Comparison of ENCODE assay signal across 1 cellular context in the genomic region with DNA sequence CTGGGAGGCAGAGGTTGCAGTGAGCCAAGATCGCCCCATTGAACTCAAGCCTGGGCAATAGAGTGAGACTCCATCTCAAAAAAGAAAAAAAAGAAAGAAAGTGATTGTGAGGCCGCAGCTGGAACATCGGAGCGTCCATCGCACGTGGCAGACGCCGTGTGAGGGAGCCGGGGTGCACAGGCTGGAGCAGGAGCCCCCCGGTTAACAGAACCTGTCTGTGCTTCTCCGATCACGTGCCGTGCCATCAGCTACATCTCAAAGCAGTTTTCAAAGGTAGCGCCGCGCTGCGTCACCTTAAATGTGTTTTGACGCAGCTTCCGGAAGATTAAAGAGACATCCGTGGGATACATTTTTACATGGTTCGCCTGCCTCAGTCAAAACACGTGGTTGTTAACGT.
TF ChIP-seq lines count a peak whose summit lies in the region.

No MANE protein-coding gene starts in this region.

TF ChIP-seq in K562, 482 proteins besides CTCF, POLR2A, EP300 and RAD21:
- TF ChIP-seq ZC3H8 (IDR thresholded peaks at IDR 0.05) (no peak), ELK1 (CRISPR knock-in tag; IDR thresholded peaks at IDR 0.05) (no peak), NELFE (IDR thresholded peaks at IDR 0.05; ENCODE audit: insufficient read depth, insufficient read length) (no peak), CCNT2 (IDR thresholded peaks at IDR 0.05; ENCODE audit: borderline replicate concordance, extremely low read depth, insufficient read length, low read depth, low read length) (no peak), DIDO1 (tag; IDR thresholded peaks at IDR 0.05; ENCODE audit: low read depth) (no peak), BRD4 (IDR thresholded peaks at IDR 0.05) (no peak), E2F6 (IDR thresholded peaks at IDR 0.05; ENCODE audit: borderline replicate concordance in 1 of 2, extremely low read depth in 1 of 2, insufficient read depth in 1 of 2, insufficient read length in 1 of 2, low read depth in 1 of 2, low read length in 1 of 2, poor library complexity in 1 of 2, severe bottlenecking in 1 of 2) (peak in 1 of 2 experiments; percentile 11), SMARCE1 (IDR thresholded peaks at IDR 0.05) (no peak), ILK (tag; IDR thresholded peaks at IDR 0.05; ENCODE audit: borderline replicate concordance, low read depth) (no peak), ZNF184 (CRISPR knock-in tag; IDR thresholded peaks at IDR 0.05) (no peak)
- TF ChIP-seq, protein P1, sequence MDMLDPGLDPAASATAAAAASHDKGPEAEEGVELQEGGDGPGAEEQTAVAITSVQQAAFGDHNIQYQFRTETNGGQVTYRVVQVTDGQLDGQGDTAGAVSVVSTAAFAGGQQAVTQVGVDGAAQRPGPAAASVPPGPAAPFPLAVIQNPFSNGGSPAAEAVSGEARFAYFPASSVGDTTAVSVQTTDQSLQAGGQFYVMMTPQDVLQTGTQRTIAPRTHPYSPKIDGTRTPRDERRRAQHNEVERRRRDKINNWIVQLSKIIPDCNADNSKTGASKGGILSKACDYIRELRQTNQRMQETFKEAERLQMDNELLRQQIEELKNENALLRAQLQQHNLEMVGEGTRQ (CRISPR knock-in tag; IDR thresholded peaks at IDR 0.05): peak; percentile 13; the same call in 1 of the 2 replicates
